24 cellular contexts compared by ENCODE assay signal in genomic region chr6:167547328-167547692, GRCh38.
"Had no signal": no experiment of that assay in that cellular context is flagged by ENCODE, and none has a peak within 500 bp of the region (broad histone marks: within the 10 kb centered on the region; RNA-seq: fewer than 3 reads in every experiment).

No MANE protein-coding gene starts in this region.

- H3K27ac Mint-ChIP-seq: activated naive CD8-positive, alpha-beta T cell treated with anti-CD3 and anti-CD28 coated beads for 36 hours; activated T-cell treated with anti-CD3 and anti-CD28 coated beads, Interleukin-2, amount 50 U/mL, for 24 hours; activated T-helper 17 cell treated with anti-CD3 and anti-CD28 coated beads, Interleukin-2, amount 50 U/mL, for 72 hours; endodermal cell; WTC11 had no signal

- H3K36me3 ChIP-seq: gastroesophageal sphincter, right atrium auricular region, transverse colon had no signal

- H3K4me3 ChIP-seq: gastroesophageal sphincter, psoas muscle, right atrium auricular region, transverse colon had no signal

- H3K27me3 Mint-ChIP-seq: activated naive CD8-positive, alpha-beta T cell treated with anti-CD3 and anti-CD28 coated beads for 36 hours; activated T-cell treated with anti-CD3 and anti-CD28 coated beads, Interleukin-2, amount 50 U/mL, for 24 hours; activated T-helper 17 cell treated with anti-CD3 and anti-CD28 coated beads, Interleukin-2, amount 50 U/mL, for 72 hours; stimulated activated naive CD8-positive, alpha-beta T cell treated with anti-CD3 and anti-CD28 coated beads, Interleukin-15, amount 100 ng/mL, for 72 hours had no signal

- H3K9me3 ChIP-seq: gastroesophageal sphincter, psoas muscle, right atrium auricular region, transverse colon had no signal

- H3K4me3 Mint-ChIP-seq: activated naive CD8-positive, alpha-beta T cell treated with anti-CD3 and anti-CD28 coated beads for 36 hours; activated T-cell treated with anti-CD3 and anti-CD28 coated beads, Interleukin-2, amount 50 U/mL, for 24 hours; activated T-helper 17 cell treated with anti-CD3 and anti-CD28 coated beads, Interleukin-2, amount 50 U/mL, for 72 hours; endodermal cell; neural crest cell; stimulated activated naive CD8-positive, alpha-beta T cell treated with anti-CD3 and anti-CD28 coated beads, Interleukin-15, amount 100 ng/mL, for 72 hours; WTC11 had no signal

- H3K36me3 Mint-ChIP-seq: activated naive CD8-positive, alpha-beta T cell treated with anti-CD3 and anti-CD28 coated beads for 36 hours had no signal

- H3K27ac ChIP-seq: epithelial cell of prostate, psoas muscle, transverse colon had no signal

- DNase-seq: activated CD8-positive, alpha-beta memory T cell treated with anti-CD3 and anti-CD28 coated beads, Interleukin-2, amount 50 U/mL, for 4 hours; activated naive CD4-positive, alpha-beta T cell; activated naive CD8-positive, alpha-beta T cell treated with anti-CD3 and anti-CD28 coated beads for 36 hours; activated T-cell treated with anti-CD3 and anti-CD28 coated beads, Interleukin-2, amount 50 U/mL, for 24 hours; cerebellar nuclear complex; cortex of kidney; endodermal cell; head of caudate nucleus; islet precursor cell; left cardiac atrium; psoas muscle; stimulated activated CD4-positive, alpha-beta T cell treated with anti-CD3 and anti-CD28 coated beads, Interleukin-12 subunit alpha, Interleukin-12 subunit beta, amount 100 ng/mL, for 4 hours; stimulated activated CD4-positive, alpha-beta T cell treated with anti-CD3 and anti-CD28 coated beads, Interleukin-1b, Interleukin-23, amount 100 ng/mL, for 48 hours; stimulated activated naive CD8-positive, alpha-beta T cell treated with anti-CD3 and anti-CD28 coated beads, Interleukin-15, amount 100 ng/mL, for 72 hours; T-helper 1 cell; transverse colon had no signal

- H3K27me3 ChIP-seq: gastroesophageal sphincter, right atrium auricular region, transverse colon had no signal

- FAIRE-seq: bronchial epithelial cell, urothelium cell line had no signal

- ATAC-seq: activated T-helper 17 cell treated with anti-CD3 and anti-CD28 coated beads, Interleukin-2, amount 50 U/mL, for 72 hours; gastroesophageal sphincter; left cardiac atrium; psoas muscle; WTC11 had no signal

- H3K4me1 Mint-ChIP-seq: activated naive CD8-positive, alpha-beta T cell treated with anti-CD3 and anti-CD28 coated beads for 36 hours; activated T-helper 17 cell treated with anti-CD3 and anti-CD28 coated beads, Interleukin-2, amount 50 U/mL, for 72 hours; endodermal cell; neural crest cell; stimulated activated naive CD8-positive, alpha-beta T cell treated with anti-CD3 and anti-CD28 coated beads, Interleukin-15, amount 100 ng/mL, for 72 hours; WTC11 had no signal

- H3K9me3 Mint-ChIP-seq: activated naive CD8-positive, alpha-beta T cell treated with anti-CD3 and anti-CD28 coated beads for 36 hours; activated T-cell treated with anti-CD3 and anti-CD28 coated beads, Interleukin-2, amount 50 U/mL, for 24 hours; activated T-helper 17 cell treated with anti-CD3 and anti-CD28 coated beads, Interleukin-2, amount 50 U/mL, for 72 hours; neural crest cell; stimulated activated naive CD8-positive, alpha-beta T cell treated with anti-CD3 and anti-CD28 coated beads, Interleukin-15, amount 100 ng/mL, for 72 hours; WTC11 had no signal
